Comparison of ENCODE assay signal across 8 cellular contexts in the genomic region with DNA sequence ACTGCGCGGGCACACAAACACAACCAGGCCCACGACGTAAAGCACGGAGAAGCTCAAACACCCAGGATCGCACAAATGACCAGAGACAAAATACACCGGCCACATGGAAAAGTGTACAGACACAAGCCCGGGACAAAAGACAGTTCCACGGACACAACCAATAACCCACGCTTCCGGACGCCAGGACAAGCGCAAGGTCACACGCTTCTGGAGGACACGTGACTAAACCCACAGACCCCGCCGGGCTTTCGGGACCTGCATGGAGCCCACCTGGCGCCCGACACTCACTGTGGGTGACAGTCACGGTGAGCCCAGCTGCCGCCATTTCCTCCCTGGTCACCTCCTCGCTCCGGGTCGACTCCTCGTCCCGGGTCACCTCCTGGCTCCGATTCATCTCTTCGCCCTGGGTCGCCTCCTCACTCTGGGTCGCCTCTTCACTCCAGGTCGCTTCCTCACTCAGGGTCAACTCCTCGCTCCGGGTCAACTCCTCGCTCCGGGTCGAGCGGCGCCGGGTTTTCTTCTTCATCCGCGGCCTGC. TPM values are rescaled to one million over a fixed set of nuclear protein-coding genes. Genes with fewer than 3 reads are reported as not detected.
A peak's percentile ranks its signal among the peaks of the same experiment; 100 is the strongest.
DNase-seq lines count a peak whose midpoint lies in the region; ATAC-seq, FAIRE-seq and TF ChIP-seq lines count a peak whose summit lies in the region.

No MANE protein-coding gene starts in this region.

- H3K27ac Mint-ChIP-seq in activated naive CD4-positive, alpha-beta T cell treated with anti-CD3 and anti-CD28 coated beads, Interleukin-2, amount 50 U/mL, for 72 hours, result peak overlapping the region; percentile 95 to 98

- DNase-seq in A549 (ENCODE audit: low read depth in 1 of 2, low spot score in 1 of 2) (peak in 1 of 2 experiments; percentile 57), PC-9 (no peak), cardiac muscle cell (ENCODE audit: low read depth in 1 of 2, low spot score in 1 of 2) (peak in 1 of 2 donors; percentile 42), pons (ENCODE audit: low spot score) (peak; percentile 49), SIG-M5 (lab: John Stamatoyannopoulos, UW) (no peak)
- DNase-seq in activated naive CD4-positive, alpha-beta T cell treated with anti-CD3 and anti-CD28 coated beads, Interleukin-2, amount 50 U/mL, for 72 hours (ENCODE audit: low spot score in 2 of 2), result peak in 1 of 2 donors; percentile 73

- H3K9me3 Mint-ChIP-seq in activated naive CD4-positive, alpha-beta T cell treated with anti-CD3 and anti-CD28 coated beads, Interleukin-2, amount 50 U/mL, for 72 hours, result no peaks in the 10 kb centered on the region

- FAIRE-seq in A549 (lab: Jason Lieb, UNC), result no peak

- no peaks in the 10 kb centered on the region for H3K9me2 ChIP-seq in PC-9 (ENCODE audit: insufficient read depth)

- H3K27ac ChIP-seq in A549 (peak overlapping the region; percentile 94 to 96), PC-9 (peak overlapping the region; percentile 53), cardiac muscle cell (peak overlapping the region; percentile 57)

- no peaks in the 10 kb centered on the region for H3K9me3 ChIP-seq in A549
- no peaks in the 10 kb centered on the region for H3K9me3 ChIP-seq in PC-9 (ENCODE audit: insufficient read depth, low read depth)
- no peaks in the 10 kb centered on the region for H3K9me3 ChIP-seq in cardiac muscle cell (ENCODE audit: low read depth)

- H3K4me2 ChIP-seq in A549 (peak overlapping the region; percentile 95), PC-9 (peak overlapping the region; percentile 97)

- CTCF ChIA-PET in A549 (lab: Yijun Ruan, JAX) (interaction anchor here (0.6 to 3.6 kb wide), 12 partner anchors 10 to 178 kb away, joined by 3 to 16 read pairs (median 4); no protein-coding TSS in a partner anchor), PC-9 (lab: Charles Lee) (no interaction called here)

- H3K4me1 ChIP-seq in A549 (peaks cover 36% of the 10 kb centered on the region), PC-9 (replicated peaks; ENCODE audit: insufficient read depth) (peaks cover 15% of the 10 kb centered on the region), cardiac muscle cell (ENCODE audit: low read depth) (no peaks in the 10 kb centered on the region)

- no TSS peak for BruUV-seq in PC-9 (replicated peaks; lab: Mats Ljungman, UMichigan)

- intact Hi-C loops in PC-9 (cut with micrococcal nuclease; ENCODE audit: unreplicated experiment), result loop anchor here (1.0 kb wide), 1 partner anchor 35 kb away; no protein-coding TSS in a partner anchor

- peaks cover 8% of the 10 kb centered on the region; the same call in 1 of the 2 replicates for H3K36me3 ChIP-seq in PC-9 (ENCODE audit: low read depth)
- peaks cover 49% of the 10 kb centered on the region for H3K36me3 ChIP-seq in cardiac muscle cell

- TF ChIP-seq CTCF in A549 (IDR thresholded peaks at IDR 0.05), result no peak
- TF ChIP-seq CTCF in PC-9 (conservative IDR thresholded peaks at IDR 0.05), result no peak
- no peak for TF ChIP-seq CTCF in cardiac muscle cell (IDR thresholded peaks at IDR 0.05; ENCODE audit: low read depth, low read length)

- no peaks in the 10 kb centered on the region for H4K20me1 ChIP-seq in PC-9 (ENCODE audit: insufficient read depth)

- peaks cover 35% of the 10 kb centered on the region for H3K79me2 ChIP-seq in PC-9 (ENCODE audit: low read depth)

- peak; percentile 19 to 62 for ATAC-seq in A549
- peak; percentile 33 for ATAC-seq in GM18502 (IDR thresholded peaks at IDR 0.05; ENCODE audit: poor library complexity, unreplicated experiment)
- peak; percentile 29 for ATAC-seq in HG02938 (IDR thresholded peaks at IDR 0.05; ENCODE audit: unreplicated experiment)
- peak; percentile 5 to 33 for ATAC-seq in activated naive CD4-positive, alpha-beta T cell treated with anti-CD3 and anti-CD28 coated beads, Interleukin-2, amount 50 U/mL, for 72 hours

- H3K4me3 ChIP-seq in A549 (peak overlapping the region; percentile 90), PC-9 (peak overlapping the region; percentile 89), cardiac muscle cell (peak overlapping the region; percentile 89)

- POLR2A ChIA-PET in A549 (lab: Yijun Ruan, JAX) (interaction anchor here (0.6 to 1.5 kb wide), 4 partner anchors 9 to 239 kb away, joined by 3 to 11 read pairs (median 4); a partner anchor contains a TSS), PC-9 (lab: Charles Lee; ENCODE audit: unreplicated experiment) (interaction anchor here (0.6 kb wide), 1 partner anchor 675 kb away, joined by 3 read pairs; no protein-coding TSS in a partner anchor)

- no peak for TF ChIP-seq RAD21 in A549 (conservative IDR thresholded peaks at IDR 0.05 in 1 of 2, IDR thresholded peaks at IDR 0.05 in 1 of 2)

- no peaks in the 10 kb centered on the region for H3K27me3 ChIP-seq in PC-9 (ENCODE audit: insufficient read depth, low read depth)
- no peaks in the 10 kb centered on the region for H3K27me3 ChIP-seq in cardiac muscle cell

- no peaks in the 10 kb centered on the region for H3F3A ChIP-seq in PC-9 (ENCODE audit: insufficient read depth, low read depth)

- H3K36me3 Mint-ChIP-seq in activated naive CD4-positive, alpha-beta T cell treated with anti-CD3 and anti-CD28 coated beads, Interleukin-2, amount 50 U/mL, for 72 hours, result peaks cover 58 to 61% of the 10 kb centered on the region in 2 donors

- 2% methylated on average over 32 of the region's 42 CpGs for WGBS in A549 (ENCODE audit: missing lambda C conversion rate)

- no peak for TF ChIP-seq EP300 in A549 (IDR thresholded peaks at IDR 0.05)

- peak overlapping the region; percentile 85 for H2AFZ ChIP-seq in PC-9

- no peak for TF ChIP-seq POLR2A in A549 (IDR thresholded peaks at IDR 0.05; ENCODE audit: low read length)

TF ChIP-seq in A549, 52 proteins besides CTCF, POLR2A, EP300 and RAD21:
- TF ChIP-seq TFCP2L1 (CRISPR knock-in tag; IDR thresholded peaks at IDR 0.05), result no peak
- TF ChIP-seq KDM5A (IDR thresholded peaks at IDR 0.05), result no peak
- TF ChIP-seq, protein P1, sequence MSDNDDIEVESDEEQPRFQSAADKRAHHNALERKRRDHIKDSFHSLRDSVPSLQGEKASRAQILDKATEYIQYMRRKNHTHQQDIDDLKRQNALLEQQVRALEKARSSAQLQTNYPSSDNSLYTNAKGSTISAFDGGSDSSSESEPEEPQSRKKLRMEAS (IDR thresholded peaks at IDR 0.05), result peak; percentile 58; the same call in 1 of the 2 replicates
- TF ChIP-seq, protein P2, sequence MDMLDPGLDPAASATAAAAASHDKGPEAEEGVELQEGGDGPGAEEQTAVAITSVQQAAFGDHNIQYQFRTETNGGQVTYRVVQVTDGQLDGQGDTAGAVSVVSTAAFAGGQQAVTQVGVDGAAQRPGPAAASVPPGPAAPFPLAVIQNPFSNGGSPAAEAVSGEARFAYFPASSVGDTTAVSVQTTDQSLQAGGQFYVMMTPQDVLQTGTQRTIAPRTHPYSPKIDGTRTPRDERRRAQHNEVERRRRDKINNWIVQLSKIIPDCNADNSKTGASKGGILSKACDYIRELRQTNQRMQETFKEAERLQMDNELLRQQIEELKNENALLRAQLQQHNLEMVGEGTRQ (IDR thresholded peaks at IDR 0.05), result peak; percentile 83
- TF ChIP-seq JUN (IDR thresholded peaks at IDR 0.05), result no peak
- no peak for TF ChIP-seq FOSB (CRISPR knock-in tag; IDR thresholded peaks at IDR 0.05)

RNA-seq across cellular contexts. Expression of a gene that starts 0.5 kb away (rescaled TPM):
- polyA plus RNA-seq in A549 (2011; rRNA removed) (51.9 and 86.9 TPM in 2 replicates), A549 (2017; fragmentation: RNase III; extraction: RNeasy Plus Mini Kit Qiagen cat#74134 plus additional on column Dnase treatment) (62.4 to 73.0 TPM (median 64.3 TPM) in 3 replicates), cardiac muscle cell (166 and 270 TPM in 2 replicates)
- polyA plus RNA-seq in A549 (2012; cell fraction: cytosol; rRNA removed), result 53.7 and 75.5 TPM in 2 replicates
- polyA plus RNA-seq in A549 (2012; cell fraction: nucleus; rRNA removed), result 34.3 and 62.2 TPM in 2 replicates
- 27.6 and 27.8 TPM in 2 replicates for polyA minus RNA-seq in A549 (2011; rRNA and poly(A)+ RNA removed)
- total RNA-seq in PC-9 (2021) (21.9 and 35.5 TPM in 2 replicates), cardiac muscle cell (248 and 301 TPM in 2 replicates)
- 10 to 100 TPM; 35.4 to 82.9 TPM for total RNA-seq in activated naive CD4-positive, alpha-beta T cell treated with anti-CD3 and anti-CD28 coated beads, Interleukin-2, amount 50 U/mL, for 72 hours

RNA-seq across cellular contexts. Expression of a gene that starts 0.8 kb away (rescaled TPM):
- polyA plus RNA-seq in A549 (2011; rRNA removed), result 108 and 187 TPM in 2 replicates
- polyA plus RNA-seq in A549 (2012; cell fraction: cytosol; rRNA removed), result 38.7 and 48.0 TPM in 2 replicates
- polyA plus RNA-seq in A549 (2012; cell fraction: nucleus; rRNA removed), result 13.9 and 21.7 TPM in 2 replicates
- polyA plus RNA-seq in A549 (2017; fragmentation: RNase III; extraction: RNeasy Plus Mini Kit Qiagen cat#74134 plus additional on column Dnase treatment), result 99.8 to 119 TPM (median 108 TPM) in 3 replicates
- 15.3 and 16.9 TPM in 2 replicates for polyA minus RNA-seq in A549 (2011; rRNA and poly(A)+ RNA removed)
- 63.0 and 78.2 TPM in 2 replicates for total RNA-seq in PC-9 (2021)
- 100 to 1,000 TPM; 115 to 123 TPM for total RNA-seq in activated naive CD4-positive, alpha-beta T cell treated with anti-CD3 and anti-CD28 coated beads, Interleukin-2, amount 50 U/mL, for 72 hours
- total RNA-seq in cardiac muscle cell, result 75.2 and 75.5 TPM in 2 replicates
- 99.5 and 122 TPM in 2 replicates for polyA plus RNA-seq in cardiac muscle cell

RNA-seq across cellular contexts. Expression of a gene that starts 24.0 kb away (rescaled TPM):
- polyA plus RNA-seq in A549 (2011; rRNA removed), result 0.37 TPM in 1 of 2 replicates, not detected in the other
- 0.34 TPM in 1 of 2 replicates, not detected in the other for polyA plus RNA-seq in A549 (2012; cell fraction: cytosol; rRNA removed)
- not detected in 2 replicates for polyA plus RNA-seq in A549 (2012; cell fraction: nucleus; rRNA removed)
- polyA plus RNA-seq in A549 (2017; fragmentation: RNase III; extraction: RNeasy Plus Mini Kit Qiagen cat#74134 plus additional on column Dnase treatment), result not detected in 3 replicates
- not detected in 2 replicates for polyA minus RNA-seq in A549 (2011; rRNA and poly(A)+ RNA removed)
- total RNA-seq in PC-9 (2021), result not detected in 2 replicates
- not detected for total RNA-seq in activated naive CD4-positive, alpha-beta T cell treated with anti-CD3 and anti-CD28 coated beads, Interleukin-2, amount 50 U/mL, for 72 hours
- total RNA-seq in cardiac muscle cell, result 7.8 TPM in 1 of 2 replicates, not detected in the other
- 5.7 and 6.9 TPM in 2 replicates for polyA plus RNA-seq in cardiac muscle cell

RNA-seq across cellular contexts. Expression of a gene that starts 26.3 kb away (rescaled TPM):
- polyA plus RNA-seq in A549 (2011; rRNA removed), result 41.1 and 41.2 TPM in 2 replicates
- 20.7 and 21.0 TPM in 2 replicates for polyA plus RNA-seq in A549 (2012; cell fraction: cytosol; rRNA removed)
- polyA plus RNA-seq in A549 (2012; cell fraction: nucleus; rRNA removed), result 37.4 and 41.3 TPM in 2 replicates
- polyA plus RNA-seq in A549 (2017; fragmentation: RNase III; extraction: RNeasy Plus Mini Kit Qiagen cat#74134 plus additional on column Dnase treatment), result 23.6 to 25.0 TPM (median 24.8 TPM) in 3 replicates
- 76.4 and 88.5 TPM in 2 replicates for polyA minus RNA-seq in A549 (2011; rRNA and poly(A)+ RNA removed)
- 14.9 and 15.0 TPM in 2 replicates for total RNA-seq in PC-9 (2021)
- 10 to 100 TPM; 38.4 to 43.7 TPM for total RNA-seq in activated naive CD4-positive, alpha-beta T cell treated with anti-CD3 and anti-CD28 coated beads, Interleukin-2, amount 50 U/mL, for 72 hours
- 15.7 and 19.3 TPM in 2 replicates for total RNA-seq in cardiac muscle cell
- 29.4 and 29.9 TPM in 2 replicates for polyA plus RNA-seq in cardiac muscle cell
